Comparison of ENCODE assay signal across 16 cellular contexts in genomic region chr14:95776798-95777615, GRCh38.
"Had no signal": no experiment of that assay in that cellular context is flagged by ENCODE, and none has a peak within 500 bp of the region (broad histone marks: within the 10 kb centered on the region; RNA-seq: fewer than 3 reads in every experiment).

No MANE protein-coding gene starts in this region.

- ATAC-seq: activated naive CD4-positive, alpha-beta T cell treated with anti-CD3 and anti-CD28 coated beads, Interleukin-2, amount 50 U/mL, for 72 hours; gastroesophageal sphincter; natural killer cell; psoas muscle; right cardiac atrium had no signal

- DNase-seq: activated CD4-positive, alpha-beta T cell treated with anti-CD3 and anti-CD28 coated beads for 1 hour; activated T-cell treated with anti-CD3 and anti-CD28 coated beads, Interleukin-2, amount 50 U/mL, for 1 hour; aorta; head of caudate nucleus; hypothalamus; left ventricle myocardium inferior; natural killer cell; psoas muscle; right cardiac atrium; stimulated activated CD4-positive, alpha-beta T cell treated with anti-CD3 and anti-CD28 coated beads, Interleukin-12 subunit alpha, Interleukin-12 subunit beta, amount 100 ng/mL, for 4 hours; stomach; trophoblast cell; uterus; WERI-Rb-1 had no signal
